In genomic region chr6:40822619-40823018, GRCh38 we compare ENCODE assay signal across 18 cellular contexts.
"Had no signal": no experiment of that assay in that cellular context is flagged by ENCODE, and none has a peak within 500 bp of the region (broad histone marks: within the 10 kb centered on the region; RNA-seq: fewer than 3 reads in every experiment).

No MANE protein-coding gene starts in this region.

- ATAC-seq: activated CD8-positive, alpha-beta T cell treated with anti-CD3 and anti-CD28 coated beads, Interleukin-2, amount 10 ng/mL, durations not matched to agents 7 days and 5 days; left colon; mucosa of descending colon; natural killer cell; stimulated activated memory B cell treated with anti-CD40 and anti-IgM and Interleukin-4, amounts not matched to agents 10 μg/mL and 1 μg/mL and 100 μg/mL, for 72 hours; WTC11 had no signal

- H3K27ac Mint-ChIP-seq: activated CD8-positive, alpha-beta T cell treated with anti-CD3 and anti-CD28 coated beads, Interleukin-2, amount 10 ng/mL, durations not matched to agents 7 days and 5 days; natural killer cell; stimulated activated memory B cell treated with anti-CD40 and anti-IgM and Interleukin-4, amounts not matched to agents 10 μg/mL and 1 μg/mL and 100 μg/mL, for 72 hours; WTC11 had no signal

- H3K9me3 Mint-ChIP-seq: natural killer cell had no signal

- H3K4me3 Mint-ChIP-seq: activated CD8-positive, alpha-beta T cell treated with anti-CD3 and anti-CD28 coated beads, Interleukin-2, amount 10 ng/mL, durations not matched to agents 7 days and 5 days; natural killer cell; stimulated activated memory B cell treated with anti-CD40 and anti-IgM and Interleukin-4, amounts not matched to agents 10 μg/mL and 1 μg/mL and 100 μg/mL, for 72 hours; WTC11 had no signal

- H3K36me3 Mint-ChIP-seq: natural killer cell; stimulated activated memory B cell treated with anti-CD40 and anti-IgM and Interleukin-4, amounts not matched to agents 10 μg/mL and 1 μg/mL and 100 μg/mL, for 72 hours; WTC11 had no signal

- DNase-seq: activated CD4-positive, alpha-beta T cell treated with anti-CD3 and anti-CD28 coated beads for 48 hours; activated CD8-positive, alpha-beta memory T cell treated with anti-CD3 and anti-CD28 coated beads, Interleukin-2, amount 50 U/mL, for 48 hours; activated CD8-positive, alpha-beta T cell treated with anti-CD3 and anti-CD28 coated beads, Interleukin-2, amount 10 ng/mL, durations not matched to agents 7 days and 5 days; activated naive CD4-positive, alpha-beta T cell treated with anti-CD3 and anti-CD28 coated beads, Interleukin-2, amount 50 U/mL, for 16 hours; amniotic stem cell; brain microvascular endothelial cell; dorsolateral prefrontal cortex; foreskin fibroblast; left colon; mucosa of descending colon; natural killer cell; posterior cingulate gyrus; T1000 had no signal

- H3K4me1 Mint-ChIP-seq: stimulated activated memory B cell treated with anti-CD40 and anti-IgM and Interleukin-4, amounts not matched to agents 10 μg/mL and 1 μg/mL and 100 μg/mL, for 72 hours; WTC11 had no signal

- H3K4me3 ChIP-seq: dorsolateral prefrontal cortex, esophagus muscularis mucosa, mucosa of descending colon, right atrium auricular region, tibial nerve had no signal
